In genomic region chr5:33068786-33069185, GRCh38 we compare ENCODE assay signal across 17 cellular contexts.
DNase-seq lines count a peak whose midpoint lies in the region; ATAC-seq, FAIRE-seq and TF ChIP-seq lines count a peak whose summit lies in the region.
"Had no signal": no experiment of that assay in that cellular context is flagged by ENCODE, and none has a peak within 500 bp of the region (broad histone marks: within the 10 kb centered on the region; RNA-seq: fewer than 3 reads in every experiment).

No MANE protein-coding gene starts in this region.

- peak overlapping the region; percentile 41 for H3K27ac ChIP-seq in RWPE2 (ENCODE audit: poor library complexity, severe bottlenecking)
- H3K27ac ChIP-seq: BLaER1 had no signal

- H3K4me1 Mint-ChIP-seq in T-helper 2 cell treated with Interferon-gamma antibody and Interleukin-4, amounts not matched to agents 5 μg/mL and 100 μg/mL, for 36 hours (ENCODE audit: low read depth): no peaks in the 10 kb centered on the region
- no peaks in the 10 kb centered on the region for H3K4me1 Mint-ChIP-seq in activated CD8-positive, alpha-beta T cell treated with anti-CD3 and anti-CD28 coated beads, Interleukin-2, amount 10 ng/mL, durations not matched to agents 7 days and 5 days (ENCODE audit: low read depth)
- H3K4me1 Mint-ChIP-seq: CD8-positive, alpha-beta memory T cell; IgD-negative memory B cell had no signal

- no peaks in the 10 kb centered on the region for H3K9me3 ChIP-seq in RWPE2 (ENCODE audit: severe bottlenecking)
- H3K9me3 ChIP-seq: BLaER1 had no signal

- DNase-seq in HPDE6-E6E7 (ENCODE audit: extremely low spot score) (peak; percentile 48), RWPE2 (ENCODE audit: low spot score) (peak; percentile 62), fibroblast of the aortic adventitia (ENCODE audit: low read depth) (peak; percentile 21), urothelium cell line (ENCODE audit: low spot score) (peak; percentile 58), retina (no peak)
- no peak for DNase-seq in T-helper 2 cell treated with Interferon-gamma antibody and Interleukin-4, amounts not matched to agents 5 μg/mL and 100 μg/mL, for 36 hours (ENCODE audit: low spot score)
- DNase-seq in activated CD8-positive, alpha-beta T cell treated with anti-CD3 and anti-CD28 coated beads, Interleukin-2, amount 10 ng/mL, durations not matched to agents 7 days and 5 days: no peak
- DNase-seq: CD8-positive, alpha-beta memory T cell; MV-4-11; NCI-H1436 treated with DMSO at 0.1 percent for 48 hours; NCI-H2081 treated with DMSO at 0.1 percent for 48 hours; NCI-H345; NCI-H69; NK-92 treated with Interleukin-12 subunit alpha and Interleukin-12 subunit beta, amount 100 ng/mL, for 24 hours; SHP77 treated with DMSO at 0.1 percent for 48 hours had no signal

- H3K36me3 Mint-ChIP-seq in T-helper 2 cell treated with Interferon-gamma antibody and Interleukin-4, amounts not matched to agents 5 μg/mL and 100 μg/mL, for 36 hours (ENCODE audit: low read depth): no peaks in the 10 kb centered on the region
- H3K36me3 Mint-ChIP-seq in activated CD8-positive, alpha-beta T cell treated with anti-CD3 and anti-CD28 coated beads, Interleukin-2, amount 10 ng/mL, durations not matched to agents 7 days and 5 days (ENCODE audit: low read depth): no peaks in the 10 kb centered on the region
- H3K36me3 Mint-ChIP-seq: CD8-positive, alpha-beta memory T cell; IgD-negative memory B cell had no signal

- no peaks in the 10 kb centered on the region for H3K27me3 Mint-ChIP-seq in T-helper 2 cell treated with Interferon-gamma antibody and Interleukin-4, amounts not matched to agents 5 μg/mL and 100 μg/mL, for 36 hours (ENCODE audit: low read depth)
- no peaks in the 10 kb centered on the region for H3K27me3 Mint-ChIP-seq in activated CD8-positive, alpha-beta T cell treated with anti-CD3 and anti-CD28 coated beads, Interleukin-2, amount 10 ng/mL, durations not matched to agents 7 days and 5 days (ENCODE audit: low read depth)
- H3K27me3 Mint-ChIP-seq: CD8-positive, alpha-beta memory T cell; IgD-negative memory B cell had no signal

- H3K36me3 ChIP-seq in RWPE2 (ENCODE audit: low read depth): no peaks in the 10 kb centered on the region
- H3K36me3 ChIP-seq: BLaER1 had no signal

- H3K4me3 ChIP-seq in RWPE2 (ENCODE audit: severe bottlenecking) (no peak overlapping the region), fibroblast of the aortic adventitia (ENCODE audit: low read depth, low read length) (no peak overlapping the region)
- H3K4me3 ChIP-seq: BLaER1 had no signal

- FAIRE-seq in urothelium cell line (lab: Jason Lieb, UNC): no peak

- POLR2A ChIA-PET in activated CD8-positive, alpha-beta T cell treated with anti-CD3 and anti-CD28 coated beads, Interleukin-2, amount 10 ng/mL, durations not matched to agents 7 days and 5 days (lab: Charles Lee): no interaction called here

- no peaks in the 10 kb centered on the region for H3K27me3 ChIP-seq in RWPE2 (ENCODE audit: insufficient read depth, poor library complexity, severe bottlenecking)
- H3K27me3 ChIP-seq: BLaER1 had no signal

- peaks cover 16% of the 10 kb centered on the region for H3K4me1 ChIP-seq in RWPE2 (ENCODE audit: insufficient read depth, poor library complexity, severe bottlenecking)
- H3K4me1 ChIP-seq: BLaER1 had no signal

- H3K9me3 Mint-ChIP-seq in T-helper 2 cell treated with Interferon-gamma antibody and Interleukin-4, amounts not matched to agents 5 μg/mL and 100 μg/mL, for 36 hours: no peaks in the 10 kb centered on the region
- no peaks in the 10 kb centered on the region for H3K9me3 Mint-ChIP-seq in activated CD8-positive, alpha-beta T cell treated with anti-CD3 and anti-CD28 coated beads, Interleukin-2, amount 10 ng/mL, durations not matched to agents 7 days and 5 days (ENCODE audit: insufficient read depth)
- H3K9me3 Mint-ChIP-seq: IgD-negative memory B cell had no signal

- peak; percentile 97 for ATAC-seq in RWPE2 (ENCODE audit: low read depth)
- no peak for ATAC-seq in activated CD8-positive, alpha-beta T cell treated with anti-CD3 and anti-CD28 coated beads, Interleukin-2, amount 10 ng/mL, durations not matched to agents 7 days and 5 days

- CTCF ChIA-PET in activated CD8-positive, alpha-beta T cell treated with anti-CD3 and anti-CD28 coated beads, Interleukin-2, amount 10 ng/mL, durations not matched to agents 7 days and 5 days (lab: Charles Lee): no interaction called here

- H3K27ac Mint-ChIP-seq in T-helper 2 cell treated with Interferon-gamma antibody and Interleukin-4, amounts not matched to agents 5 μg/mL and 100 μg/mL, for 36 hours: no peak overlapping the region
- no peak overlapping the region for H3K27ac Mint-ChIP-seq in activated CD8-positive, alpha-beta T cell treated with anti-CD3 and anti-CD28 coated beads, Interleukin-2, amount 10 ng/mL, durations not matched to agents 7 days and 5 days
- H3K27ac Mint-ChIP-seq: CD8-positive, alpha-beta memory T cell; IgD-negative memory B cell had no signal

- H3K4me3 Mint-ChIP-seq in T-helper 2 cell treated with Interferon-gamma antibody and Interleukin-4, amounts not matched to agents 5 μg/mL and 100 μg/mL, for 36 hours: no peak overlapping the region
- no peak overlapping the region for H3K4me3 Mint-ChIP-seq in activated CD8-positive, alpha-beta T cell treated with anti-CD3 and anti-CD28 coated beads, Interleukin-2, amount 10 ng/mL, durations not matched to agents 7 days and 5 days
- H3K4me3 Mint-ChIP-seq: CD8-positive, alpha-beta memory T cell; IgD-negative memory B cell had no signal

- no peak for TF ChIP-seq CTCF in RWPE2 (IDR thresholded peaks at IDR 0.05; ENCODE audit: poor library complexity, severe bottlenecking)
- TF ChIP-seq CTCF in fibroblast of the aortic adventitia (IDR thresholded peaks at IDR 0.05; ENCODE audit: insufficient read depth, low read length): no peak

Comparison
In these comparisons a context has a peak if more than half of its experiments do, and no peak if none do; other contexts are left out.
1. DNase-seq: peak in HPDE6-E6E7 (single experiment), RWPE2 (single experiment), fibroblast of the aortic adventitia (single experiment) and urothelium cell line (single experiment); none in T-helper 2 cell treated with Interferon-gamma antibody and Interleukin-4, amounts not matched to agents 5 μg/mL and 100 μg/mL, for 36 hours (single experiment), activated CD8-positive, alpha-beta T cell treated with anti-CD3 and anti-CD28 coated beads, Interleukin-2, amount 10 ng/mL, durations not matched to agents 7 days and 5 days (single experiment) and retina (single experiment).